33 cellular contexts compared by ENCODE assay signal in genomic region chr3:33737146-33737545, GRCh38.
"Had no signal": no experiment of that assay in that cellular context is flagged by ENCODE, and none has a peak within 500 bp of the region (broad histone marks: within the 10 kb centered on the region; RNA-seq: fewer than 3 reads in every experiment).

No MANE protein-coding gene starts in this region.

- FAIRE-seq: astrocyte, TTC549 had no signal

- H3K36me3 ChIP-seq: adrenal gland, brain microvascular endothelial cell, breast epithelium had no signal

- H3K4me3 ChIP-seq: adrenal gland, body of pancreas, breast epithelium had no signal

- H3K4me1 ChIP-seq: adrenal gland, body of pancreas, breast epithelium had no signal

- H3K9me3 ChIP-seq: adrenal gland, breast epithelium had no signal

- H3K27ac ChIP-seq: adrenal gland, body of pancreas, brain microvascular endothelial cell, breast epithelium, VCaP had no signal

- H3K27me3 ChIP-seq: adrenal gland, body of pancreas, brain microvascular endothelial cell, breast epithelium had no signal

- ATAC-seq: activated CD8-positive, alpha-beta T cell treated with anti-CD3 and anti-CD28 coated beads for 36 hours; activated naive CD4-positive, alpha-beta T cell treated with anti-CD3 and anti-CD28 coated beads, Interleukin-2, amount 50 U/mL, for 72 hours; activated T-cell treated with anti-CD3 and anti-CD28 coated beads, Interleukin-2, amount 50 U/mL, for 4 hours; activated T-cell treated with anti-CD3 and anti-CD28 coated beads, Interleukin-2, amount 50 U/mL, for 72 hours; activated T-helper 17 cell treated with anti-CD3 and anti-CD28 coated beads, Interleukin-2, amount 50 U/mL, for 72 hours; body of pancreas had no signal

- DNase-seq: activated B cell treated with CpG ODN at 0.5 μM for 24 hours; activated CD4-positive, alpha-beta memory T cell treated with anti-CD3 and anti-CD28 coated beads for 36 hours; activated CD4-positive, alpha-beta T cell treated with anti-CD3 and anti-CD28 coated beads for 4 hours; activated CD4-positive, alpha-beta T cell treated with anti-CD3 and anti-CD28 coated beads, Interleukin-2, amount 10 ng/mL, durations not matched to agents 24 days and 14 days; activated CD4-positive, alpha-beta T cell treated with anti-CD3 and anti-CD28 coated beads, Interleukin-2, amount 50 U/mL, for 1 hour; activated CD4-positive, alpha-beta T cell treated with anti-CD3 and anti-CD28 coated beads, Interleukin-2, amount 50 U/mL, for 4 hours; activated CD4-positive, CD25-positive, alpha-beta regulatory T cell treated with anti-CD3 and anti-CD28 coated beads, Interleukin-2, amount 50 U/mL, for 72 hours; activated CD8-positive, alpha-beta memory T cell treated with anti-CD3 and anti-CD28 coated beads, Interleukin-2, amount 50 U/mL, for 4 hours; activated CD8-positive, alpha-beta T cell treated with anti-CD3 and anti-CD28 coated beads for 36 hours; activated effector memory CD4-positive, alpha-beta T cell treated with anti-CD3 and anti-CD28 coated beads, Interleukin-2, amount 50 U/mL, for 16 hours; activated gamma-delta T cell treated with Interleukin-2 at 50 U/mL for 16 hours; activated naive CD4-positive, alpha-beta T cell; activated naive CD4-positive, alpha-beta T cell treated with anti-CD3 and anti-CD28 coated beads for 36 hours; activated naive CD4-positive, alpha-beta T cell treated with anti-CD3 and anti-CD28 coated beads, Interleukin-2, amount 50 U/mL, for 16 hours; activated naive CD8-positive, alpha-beta T cell treated with anti-CD3 and anti-CD28 coated beads for 36 hours; activated T-cell treated with anti-CD3 and anti-CD28 coated beads for 4 hours; activated T-cell treated with anti-CD3 and anti-CD28 coated beads, Interleukin-2, amount 50 U/mL, for 1 hour; activated T-cell treated with anti-CD3 and anti-CD28 coated beads, Interleukin-2, amount 50 U/mL, for 4 hours; activated T-cell treated with anti-CD3 and anti-CD28 coated beads, Interleukin-2, amount 50 U/mL, for 72 hours; adrenal gland; amniotic stem cell; aorta; body of pancreas; brain microvascular endothelial cell; central memory CD4-positive, alpha-beta T cell; T-helper 2 cell; T-helper 9 cell had no signal
